ENCODE assay signal across 2 cellular contexts in the genomic region with DNA sequence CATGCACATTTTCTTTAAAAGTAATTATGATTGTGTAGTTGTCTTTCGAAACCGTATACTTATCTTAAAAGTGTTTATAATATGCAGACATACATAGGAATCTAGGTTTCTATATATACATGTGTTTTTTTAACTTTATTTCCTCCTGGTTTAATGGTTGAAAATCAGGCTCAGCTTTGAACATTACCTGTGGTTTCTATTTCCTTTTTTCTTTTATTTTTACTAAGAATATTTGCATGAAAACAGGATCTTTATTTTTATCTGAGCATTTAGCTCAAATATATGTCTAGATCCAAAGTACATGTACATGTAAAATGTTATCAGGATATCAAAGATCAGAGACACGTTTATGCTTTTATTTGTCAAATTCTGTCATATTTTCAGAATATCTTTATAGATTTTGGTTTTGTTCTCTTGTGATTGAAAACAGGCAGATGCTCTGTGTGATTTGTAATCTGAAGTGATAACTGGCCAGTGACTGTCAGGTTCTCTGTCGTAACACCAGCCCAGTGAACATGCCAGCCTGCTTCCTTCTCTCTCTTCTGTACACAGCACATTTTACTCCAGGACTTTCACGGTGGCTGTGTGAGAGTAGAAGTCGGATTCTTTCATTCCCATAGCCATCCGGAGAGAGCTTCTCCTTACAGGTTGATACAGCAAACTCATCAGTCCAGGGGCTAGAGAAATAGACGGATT.
TF ChIP-seq lines count a peak whose summit lies in the region.

No MANE protein-coding gene starts in this region.

TF ChIP-seq in H1, 55 proteins besides CTCF, POLR2A, EP300 and RAD21:
- TF ChIP-seq TAF7 (optimal IDR thresholded peaks at IDR 0.05; ENCODE audit: borderline replicate concordance, low read depth, low read length) (no peak), KDM4A (IDR thresholded peaks at IDR 0.05; ENCODE audit: low read depth, low read length, severe bottlenecking) (no peak), POU5F1 (IDR thresholded peaks at IDR 0.05; ENCODE audit: low read depth, low read length) (no peak)

TF ChIP-seq in GM23338, 12 proteins besides CTCF, POLR2A, EP300 and RAD21:
- TF ChIP-seq EZH2phosphoT487 (IDR thresholded peaks at IDR 0.05; ENCODE audit: unreplicated experiment) (no peak), POLR2AphosphoS5 (IDR thresholded peaks at IDR 0.05; ENCODE audit: low read depth) (no peak), CREB1 (CRISPR knock-in tag; IDR thresholded peaks at IDR 0.05; ENCODE audit: low read depth) (no peak), STAT1 (IDR thresholded peaks at IDR 0.05; ENCODE audit: unreplicated experiment) (no peak), EZH2 (IDR thresholded peaks at IDR 0.05; ENCODE audit: low read depth, unreplicated experiment) (no peak), ZNF331 (CRISPR knock-in tag; IDR thresholded peaks at IDR 0.05; ENCODE audit: low read depth) (no peak), ZNF114 (CRISPR knock-in tag; IDR thresholded peaks at IDR 0.05) (no peak), NANOG (IDR thresholded peaks at IDR 0.05; ENCODE audit: borderline replicate concordance) (no peak), JUNB (IDR thresholded peaks at IDR 0.05; ENCODE audit: unreplicated experiment) (no peak)
- TF ChIP-seq, protein P1, sequence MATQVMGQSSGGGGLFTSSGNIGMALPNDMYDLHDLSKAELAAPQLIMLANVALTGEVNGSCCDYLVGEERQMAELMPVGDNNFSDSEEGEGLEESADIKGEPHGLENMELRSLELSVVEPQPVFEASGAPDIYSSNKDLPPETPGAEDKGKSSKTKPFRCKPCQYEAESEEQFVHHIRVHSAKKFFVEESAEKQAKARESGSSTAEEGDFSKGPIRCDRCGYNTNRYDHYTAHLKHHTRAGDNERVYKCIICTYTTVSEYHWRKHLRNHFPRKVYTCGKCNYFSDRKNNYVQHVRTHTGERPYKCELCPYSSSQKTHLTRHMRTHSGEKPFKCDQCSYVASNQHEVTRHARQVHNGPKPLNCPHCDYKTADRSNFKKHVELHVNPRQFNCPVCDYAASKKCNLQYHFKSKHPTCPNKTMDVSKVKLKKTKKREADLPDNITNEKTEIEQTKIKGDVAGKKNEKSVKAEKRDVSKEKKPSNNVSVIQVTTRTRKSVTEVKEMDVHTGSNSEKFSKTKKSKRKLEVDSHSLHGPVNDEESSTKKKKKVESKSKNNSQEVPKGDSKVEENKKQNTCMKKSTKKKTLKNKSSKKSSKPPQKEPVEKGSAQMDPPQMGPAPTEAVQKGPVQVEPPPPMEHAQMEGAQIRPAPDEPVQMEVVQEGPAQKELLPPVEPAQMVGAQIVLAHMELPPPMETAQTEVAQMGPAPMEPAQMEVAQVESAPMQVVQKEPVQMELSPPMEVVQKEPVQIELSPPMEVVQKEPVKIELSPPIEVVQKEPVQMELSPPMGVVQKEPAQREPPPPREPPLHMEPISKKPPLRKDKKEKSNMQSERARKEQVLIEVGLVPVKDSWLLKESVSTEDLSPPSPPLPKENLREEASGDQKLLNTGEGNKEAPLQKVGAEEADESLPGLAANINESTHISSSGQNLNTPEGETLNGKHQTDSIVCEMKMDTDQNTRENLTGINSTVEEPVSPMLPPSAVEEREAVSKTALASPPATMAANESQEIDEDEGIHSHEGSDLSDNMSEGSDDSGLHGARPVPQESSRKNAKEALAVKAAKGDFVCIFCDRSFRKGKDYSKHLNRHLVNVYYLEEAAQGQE (IDR thresholded peaks at IDR 0.05; ENCODE audit: unreplicated experiment), result no peak
- TF ChIP-seq, protein P2, sequence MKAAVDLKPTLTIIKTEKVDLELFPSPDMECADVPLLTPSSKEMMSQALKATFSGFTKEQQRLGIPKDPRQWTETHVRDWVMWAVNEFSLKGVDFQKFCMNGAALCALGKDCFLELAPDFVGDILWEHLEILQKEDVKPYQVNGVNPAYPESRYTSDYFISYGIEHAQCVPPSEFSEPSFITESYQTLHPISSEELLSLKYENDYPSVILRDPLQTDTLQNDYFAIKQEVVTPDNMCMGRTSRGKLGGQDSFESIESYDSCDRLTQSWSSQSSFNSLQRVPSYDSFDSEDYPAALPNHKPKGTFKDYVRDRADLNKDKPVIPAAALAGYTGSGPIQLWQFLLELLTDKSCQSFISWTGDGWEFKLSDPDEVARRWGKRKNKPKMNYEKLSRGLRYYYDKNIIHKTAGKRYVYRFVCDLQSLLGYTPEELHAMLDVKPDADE (IDR thresholded peaks at IDR 0.05), result no peak
- TF ChIP-seq, protein P3, sequence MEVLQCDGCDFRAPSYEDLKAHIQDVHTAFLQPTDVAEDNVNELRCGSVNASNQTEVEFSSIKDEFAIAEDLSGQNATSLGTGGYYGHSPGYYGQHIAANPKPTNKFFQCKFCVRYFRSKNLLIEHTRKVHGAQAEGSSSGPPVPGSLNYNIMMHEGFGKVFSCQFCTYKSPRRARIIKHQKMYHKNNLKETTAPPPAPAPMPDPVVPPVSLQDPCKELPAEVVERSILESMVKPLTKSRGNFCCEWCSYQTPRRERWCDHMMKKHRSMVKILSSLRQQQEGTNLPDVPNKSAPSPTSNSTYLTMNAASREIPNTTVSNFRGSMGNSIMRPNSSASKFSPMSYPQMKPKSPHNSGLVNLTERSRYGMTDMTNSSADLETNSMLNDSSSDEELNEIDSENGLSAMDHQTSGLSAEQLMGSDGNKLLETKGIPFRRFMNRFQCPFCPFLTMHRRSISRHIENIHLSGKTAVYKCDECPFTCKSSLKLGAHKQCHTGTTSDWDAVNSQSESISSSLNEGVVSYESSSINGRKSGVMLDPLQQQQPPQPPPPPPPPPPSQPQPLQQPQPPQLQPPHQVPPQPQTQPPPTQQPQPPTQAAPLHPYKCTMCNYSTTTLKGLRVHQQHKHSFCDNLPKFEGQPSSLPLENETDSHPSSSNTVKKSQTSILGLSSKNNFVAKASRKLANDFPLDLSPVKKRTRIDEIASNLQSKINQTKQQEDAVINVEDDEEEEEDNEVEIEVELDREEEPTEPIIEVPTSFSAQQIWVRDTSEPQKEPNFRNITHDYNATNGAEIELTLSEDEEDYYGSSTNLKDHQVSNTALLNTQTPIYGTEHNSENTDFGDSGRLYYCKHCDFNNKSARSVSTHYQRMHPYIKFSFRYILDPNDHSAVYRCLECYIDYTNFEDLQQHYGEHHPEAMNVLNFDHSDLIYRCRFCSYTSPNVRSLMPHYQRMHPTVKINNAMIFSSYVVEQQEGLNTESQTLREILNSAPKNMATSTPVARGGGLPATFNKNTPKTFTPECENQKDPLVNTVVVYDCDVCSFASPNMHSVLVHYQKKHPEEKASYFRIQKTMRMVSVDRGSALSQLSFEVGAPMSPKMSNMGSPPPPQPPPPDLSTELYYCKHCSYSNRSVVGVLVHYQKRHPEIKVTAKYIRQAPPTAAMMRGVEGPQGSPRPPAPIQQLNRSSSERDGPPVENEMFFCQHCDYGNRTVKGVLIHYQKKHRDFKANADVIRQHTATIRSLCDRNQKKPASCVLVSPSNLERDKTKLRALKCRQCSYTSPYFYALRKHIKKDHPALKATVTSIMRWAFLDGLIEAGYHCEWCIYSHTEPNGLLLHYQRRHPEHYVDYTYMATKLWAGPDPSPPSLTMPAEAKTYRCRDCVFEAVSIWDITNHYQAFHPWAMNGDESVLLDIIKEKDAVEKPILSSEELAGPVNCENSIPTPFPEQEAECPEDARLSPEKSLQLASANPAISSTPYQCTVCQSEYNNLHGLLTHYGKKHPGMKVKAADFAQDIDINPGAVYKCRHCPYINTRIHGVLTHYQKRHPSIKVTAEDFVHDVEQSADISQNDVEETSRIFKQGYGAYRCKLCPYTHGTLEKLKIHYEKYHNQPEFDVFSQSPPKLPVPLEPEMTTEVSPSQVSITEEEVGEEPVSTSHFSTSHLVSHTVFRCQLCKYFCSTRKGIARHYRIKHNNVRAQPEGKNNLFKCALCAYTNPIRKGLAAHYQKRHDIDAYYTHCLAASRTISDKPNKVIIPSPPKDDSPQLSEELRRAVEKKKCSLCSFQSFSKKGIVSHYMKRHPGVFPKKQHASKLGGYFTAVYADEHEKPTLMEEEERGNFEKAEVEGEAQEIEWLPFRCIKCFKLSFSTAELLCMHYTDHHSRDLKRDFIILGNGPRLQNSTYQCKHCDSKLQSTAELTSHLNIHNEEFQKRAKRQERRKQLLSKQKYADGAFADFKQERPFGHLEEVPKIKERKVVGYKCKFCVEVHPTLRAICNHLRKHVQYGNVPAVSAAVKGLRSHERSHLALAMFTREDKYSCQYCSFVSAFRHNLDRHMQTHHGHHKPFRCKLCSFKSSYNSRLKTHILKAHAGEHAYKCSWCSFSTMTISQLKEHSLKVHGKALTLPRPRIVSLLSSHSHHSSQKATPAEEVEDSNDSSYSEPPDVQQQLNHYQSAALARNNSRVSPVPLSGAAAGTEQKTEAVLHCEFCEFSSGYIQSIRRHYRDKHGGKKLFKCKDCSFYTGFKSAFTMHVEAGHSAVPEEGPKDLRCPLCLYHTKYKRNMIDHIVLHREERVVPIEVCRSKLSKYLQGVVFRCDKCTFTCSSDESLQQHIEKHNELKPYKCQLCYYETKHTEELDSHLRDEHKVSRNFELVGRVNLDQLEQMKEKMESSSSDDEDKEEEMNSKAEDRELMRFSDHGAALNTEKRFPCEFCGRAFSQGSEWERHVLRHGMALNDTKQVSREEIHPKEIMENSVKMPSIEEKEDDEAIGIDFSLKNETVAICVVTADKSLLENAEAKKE (CRISPR knock-in tag; IDR thresholded peaks at IDR 0.05), result no peak
